11 cellular contexts compared by ENCODE assay signal in genomic region chr6:37502703-37503485, GRCh38. TPM values are rescaled to one million over a fixed set of nuclear protein-coding genes. Genes with fewer than 3 reads are reported as not detected.
A peak's percentile ranks its signal among the peaks of the same experiment; 100 is the strongest.
DNase-seq lines count a peak whose midpoint lies in the region; ATAC-seq and TF ChIP-seq lines count a peak whose summit lies in the region.
"Had no signal": no experiment of that assay in that cellular context is flagged by ENCODE, and none has a peak within 500 bp of the region (broad histone marks: within the 10 kb centered on the region; RNA-seq: fewer than 3 reads in every experiment).

No MANE protein-coding gene starts in this region.

- H3K27ac ChIP-seq in OCI-LY3 (ENCODE audit: low read length) (no peak overlapping the region), urinary bladder (ENCODE audit: low read depth) (peak overlapping the region; percentile 25)
- H3K27ac ChIP-seq: epithelial cell of prostate, suprapubic skin had no signal

- DNase-seq in stimulated activated CD4-positive, alpha-beta T cell treated with anti-CD3 and anti-CD28 coated beads, Interleukin-1b, Interleukin-23, amount 100 ng/mL, for 48 hours = peak; percentile 32
- DNase-seq in stimulated activated CD4-positive, alpha-beta T cell treated with anti-CD3 and anti-CD28 coated beads, Interleukin-4, amount 100 ng/mL, for 1 hour = no peak
- DNase-seq in central memory CD4-positive, alpha-beta T cell = peak; percentile 90
- DNase-seq in HT-29 (ENCODE audit: low spot score) = no peak
- DNase-seq: left lung had no signal

- H3K27me3 ChIP-seq in OCI-LY3 (ENCODE audit: low read depth, low read length) = no peaks in the 10 kb centered on the region
- H3K27me3 ChIP-seq: left lung, suprapubic skin had no signal

- H3K79me2 ChIP-seq in OCI-LY3 (ENCODE audit: low read length) = peaks cover 17% of the 10 kb centered on the region

- WGBS in urinary bladder = 58% methylated on average over 9 of the region's 9 CpGs

- no peaks in the 10 kb centered on the region for H3K9me3 ChIP-seq in OCI-LY3 (ENCODE audit: insufficient read depth, low read length)
- H3K9me3 ChIP-seq: left lung, suprapubic skin had no signal

- no peak overlapping the region for H3K9ac ChIP-seq in OCI-LY3 (ENCODE audit: low read length)

- H4K20me1 ChIP-seq in OCI-LY3 (ENCODE audit: insufficient read depth, low read length) = no peaks in the 10 kb centered on the region

- peak overlapping the region; percentile 56; the same call in 1 of the 2 replicates for H2AFZ ChIP-seq in OCI-LY3 (ENCODE audit: low read depth, low read length)

- H3K4me2 ChIP-seq in OCI-LY3 (ENCODE audit: low read length) = no peak overlapping the region

- ATAC-seq in HG03520 (IDR thresholded peaks at IDR 0.05; ENCODE audit: unreplicated experiment) = no peak
- ATAC-seq in HG03460 (IDR thresholded peaks at IDR 0.05; ENCODE audit: unreplicated experiment) = no peak
- ATAC-seq: left lung had no signal

- H3K4me3 ChIP-seq in OCI-LY3 (ENCODE audit: low read length) (no peak overlapping the region), urinary bladder (ENCODE audit: low read depth, low read length) (no peak overlapping the region)
- H3K4me3 ChIP-seq: left lung, suprapubic skin had no signal

- TF ChIP-seq CTCF in OCI-LY3 (IDR thresholded peaks at IDR 0.05; ENCODE audit: low read depth, low read length) = no peak

- H3K4me1 ChIP-seq in OCI-LY3 (ENCODE audit: low read length) (peaks cover 11% of the 10 kb centered on the region), urinary bladder (ENCODE audit: insufficient read depth) (no peaks in the 10 kb centered on the region)

- H3K36me3 ChIP-seq in OCI-LY3 (replicated peaks; ENCODE audit: low read depth, low read length) = no peaks in the 10 kb centered on the region
- no peaks in the 10 kb centered on the region for H3K36me3 ChIP-seq in urinary bladder (ENCODE audit: insufficient read depth)
- H3K36me3 ChIP-seq: left lung, suprapubic skin had no signal

RNA-seq across cellular contexts. Expression of gene CCDC167, which starts 3.2 kb away (rescaled TPM):
- total RNA-seq in urinary bladder = 10.4 TPM
- polyA plus RNA-seq in urinary bladder = 25.7 TPM
- 29.9 and 35.7 TPM in 2 replicates for total RNA-seq in HT-29 (2014; rRNA removed; shearing (Covaris generic))

Comparison
In these comparisons a context has a peak if more than half of its experiments do, and no peak if none do; other contexts are left out.
1. DNase-seq: peak in stimulated activated CD4-positive, alpha-beta T cell treated with anti-CD3 and anti-CD28 coated beads, Interleukin-1b, Interleukin-23, amount 100 ng/mL, for 48 hours (single experiment) and central memory CD4-positive, alpha-beta T cell (single experiment); none in stimulated activated CD4-positive, alpha-beta T cell treated with anti-CD3 and anti-CD28 coated beads, Interleukin-4, amount 100 ng/mL, for 1 hour (single experiment) and HT-29 (single experiment).